Comparison of ENCODE assay signal across 14 cellular contexts in the genomic region with DNA sequence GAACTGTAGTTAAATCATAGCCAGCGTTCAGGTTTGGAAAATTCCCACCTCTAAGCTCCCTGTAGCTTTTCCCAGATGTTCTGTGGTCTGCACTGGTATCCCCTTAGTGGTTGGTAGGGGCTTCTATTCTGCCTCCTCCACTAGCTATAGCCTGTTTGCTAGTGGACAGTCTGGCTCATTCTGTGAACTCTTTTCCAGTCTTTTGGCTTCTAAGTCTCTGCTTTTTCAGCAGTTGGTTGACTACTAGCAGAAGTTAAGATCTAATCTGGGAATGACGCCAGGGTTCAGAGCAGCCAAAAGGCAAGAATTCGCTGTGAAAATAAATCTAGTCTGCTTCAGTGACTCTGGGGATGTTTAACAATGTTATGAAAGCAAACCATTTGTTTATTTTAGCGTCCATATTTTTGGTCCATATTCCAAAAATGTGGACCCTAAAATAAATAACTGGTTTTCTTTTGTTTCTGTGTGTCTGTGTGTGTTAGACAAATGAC.
DNase-seq lines count a peak whose midpoint lies in the region; ATAC-seq and TF ChIP-seq lines count a peak whose summit lies in the region.
"Had no signal": no experiment of that assay in that cellular context is flagged by ENCODE, and none has a peak within 500 bp of the region (broad histone marks: within the 10 kb centered on the region; RNA-seq: fewer than 3 reads in every experiment).

No MANE protein-coding gene starts in this region.

- TF ChIP-seq EP300 in suprapubic skin (IDR thresholded peaks at IDR 0.05): no peak

- H3K27me3 Mint-ChIP-seq in activated T-helper 17 cell treated with anti-CD3 and anti-CD28 coated beads, Interleukin-2, amount 50 U/mL, for 72 hours: peaks cover 3% of the 10 kb centered on the region
- H3K27me3 Mint-ChIP-seq: activated CD4-positive, alpha-beta memory T cell treated with anti-CD3 and anti-CD28 coated beads, Interleukin-2, amount 10 ng/mL, durations not matched to agents 7 days and 5 days; activated naive CD8-positive, alpha-beta T cell treated with anti-CD3 and anti-CD28 coated beads, Interleukin-2, amount 10 ng/mL, durations not matched to agents 7 days and 5 days had no signal

- TF ChIP-seq CTCF in suprapubic skin (IDR thresholded peaks at IDR 0.05): no peak

- DNase-seq in DMS79 (lab: John Stamatoyannopoulos, UW) (peak; percentile 33), OCI-M1 (lab: John Stamatoyannopoulos, UW) (peak; percentile 23), globus pallidus (ENCODE audit: low spot score) (peak; percentile 11), pons (ENCODE audit: low spot score) (peak; percentile 54), NCI-H146 treated with DMSO at 0.1 percent for 48 hours (lab: John Stamatoyannopoulos, UW; ENCODE audit: unreplicated experiment) (no peak), suprapubic skin (ENCODE audit: low spot score in 2 of 2) (no peak)
- DNase-seq: activated CD4-positive, alpha-beta memory T cell treated with anti-CD3 and anti-CD28 coated beads, Interleukin-2, amount 10 ng/mL, durations not matched to agents 7 days and 5 days; activated naive CD8-positive, alpha-beta T cell treated with anti-CD3 and anti-CD28 coated beads, Interleukin-2, amount 10 ng/mL, durations not matched to agents 7 days and 5 days; NCI-H510A treated with DMSO at 0.1 percent for 48 hours; SW 1271 had no signal

- H3K9me3 Mint-ChIP-seq in activated T-helper 17 cell treated with anti-CD3 and anti-CD28 coated beads, Interleukin-2, amount 50 U/mL, for 72 hours: no peaks in the 10 kb centered on the region
- H3K9me3 Mint-ChIP-seq: activated naive CD8-positive, alpha-beta T cell treated with anti-CD3 and anti-CD28 coated beads, Interleukin-2, amount 10 ng/mL, durations not matched to agents 7 days and 5 days had no signal

- no peak overlapping the region for H3K27ac Mint-ChIP-seq in activated T-helper 17 cell treated with anti-CD3 and anti-CD28 coated beads, Interleukin-2, amount 50 U/mL, for 72 hours
- H3K27ac Mint-ChIP-seq: activated CD4-positive, alpha-beta memory T cell treated with anti-CD3 and anti-CD28 coated beads, Interleukin-2, amount 10 ng/mL, durations not matched to agents 7 days and 5 days; activated naive CD8-positive, alpha-beta T cell treated with anti-CD3 and anti-CD28 coated beads, Interleukin-2, amount 10 ng/mL, durations not matched to agents 7 days and 5 days had no signal

- no peak for TF ChIP-seq POLR2A in suprapubic skin (IDR thresholded peaks at IDR 0.05)

- no peak for ATAC-seq in HG02884 (IDR thresholded peaks at IDR 0.05; ENCODE audit: unreplicated experiment)
- no peak for ATAC-seq in activated T-helper 17 cell treated with anti-CD3 and anti-CD28 coated beads, Interleukin-2, amount 50 U/mL, for 72 hours (replicated peaks)

- no peaks in the 10 kb centered on the region for H3K36me3 Mint-ChIP-seq in activated T-helper 17 cell treated with anti-CD3 and anti-CD28 coated beads, Interleukin-2, amount 50 U/mL, for 72 hours (ENCODE audit: low read depth)
- H3K36me3 Mint-ChIP-seq: activated naive CD8-positive, alpha-beta T cell treated with anti-CD3 and anti-CD28 coated beads, Interleukin-2, amount 10 ng/mL, durations not matched to agents 7 days and 5 days had no signal

- H3K27me3 ChIP-seq in suprapubic skin: no peaks in the 10 kb centered on the region

- WGBS in suprapubic skin: 32% methylated on average over 4 of the region's 4 CpGs

- no peaks in the 10 kb centered on the region for H3K4me1 ChIP-seq in suprapubic skin
- H3K4me1 ChIP-seq: parathyroid adenoma had no signal

- no peaks in the 10 kb centered on the region for H3K36me3 ChIP-seq in suprapubic skin

- H3K4me3 Mint-ChIP-seq in activated T-helper 17 cell treated with anti-CD3 and anti-CD28 coated beads, Interleukin-2, amount 50 U/mL, for 72 hours: no peak overlapping the region
- H3K4me3 Mint-ChIP-seq: activated CD4-positive, alpha-beta memory T cell treated with anti-CD3 and anti-CD28 coated beads, Interleukin-2, amount 10 ng/mL, durations not matched to agents 7 days and 5 days; activated naive CD8-positive, alpha-beta T cell treated with anti-CD3 and anti-CD28 coated beads, Interleukin-2, amount 10 ng/mL, durations not matched to agents 7 days and 5 days had no signal

- H3K4me3 ChIP-seq in suprapubic skin: no peak overlapping the region

- no peak overlapping the region for H3K27ac ChIP-seq in suprapubic skin
- H3K27ac ChIP-seq: epithelial cell of prostate, parathyroid adenoma had no signal

- no peaks in the 10 kb centered on the region for H3K4me1 Mint-ChIP-seq in activated T-helper 17 cell treated with anti-CD3 and anti-CD28 coated beads, Interleukin-2, amount 50 U/mL, for 72 hours
- H3K4me1 Mint-ChIP-seq: activated CD4-positive, alpha-beta memory T cell treated with anti-CD3 and anti-CD28 coated beads, Interleukin-2, amount 10 ng/mL, durations not matched to agents 7 days and 5 days; activated naive CD8-positive, alpha-beta T cell treated with anti-CD3 and anti-CD28 coated beads, Interleukin-2, amount 10 ng/mL, durations not matched to agents 7 days and 5 days had no signal

- no peaks in the 10 kb centered on the region for H3K9me3 ChIP-seq in suprapubic skin

Comparison
In these comparisons a context has a peak if more than half of its experiments do, and no peak if none do; other contexts are left out.
1. DNase-seq: peak in DMS79 (single experiment), OCI-M1 (single experiment), globus pallidus (single experiment) and pons (single experiment); none in NCI-H146 treated with DMSO at 0.1 percent for 48 hours (single experiment) and suprapubic skin (0 of 2).